Comparison of ENCODE assay signal across 1 cellular context in the genomic region with DNA sequence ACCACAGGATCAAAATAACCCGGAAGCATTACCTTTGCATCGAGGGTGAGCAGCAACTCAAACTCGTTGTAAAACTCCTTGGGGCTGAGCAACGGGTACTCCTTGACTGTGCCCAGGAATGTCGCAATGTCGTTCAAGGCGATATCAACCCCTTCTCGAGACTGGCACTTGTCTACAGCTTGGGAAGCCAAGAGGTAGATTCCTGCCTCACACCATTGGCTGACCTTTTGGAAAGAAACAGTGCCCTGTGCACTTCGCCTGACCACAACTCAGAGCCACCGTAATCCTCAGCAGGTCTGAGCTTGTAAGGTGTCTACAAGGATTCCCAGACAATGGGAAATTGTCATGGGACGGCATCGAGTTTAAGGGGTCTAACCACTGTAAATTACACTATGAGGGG.
TF ChIP-seq lines count a peak whose summit lies in the region.

No MANE protein-coding gene starts in this region.

TF ChIP-seq in HepG2, 621 proteins besides CTCF, POLR2A, EP300 and RAD21:
- TF ChIP-seq YEATS4 (CRISPR knock-in tag; IDR thresholded peaks at IDR 0.05; ENCODE audit: borderline replicate concordance) = no peak
- TF ChIP-seq ISL2 (CRISPR knock-in tag; IDR thresholded peaks at IDR 0.05) = no peak
- peak; percentile 47; the same call in 1 of the 2 replicates for TF ChIP-seq CEBPB (IDR thresholded peaks at IDR 0.05; ENCODE audit: borderline replicate concordance, low read depth, low read length)
- TF ChIP-seq, protein P1, sequence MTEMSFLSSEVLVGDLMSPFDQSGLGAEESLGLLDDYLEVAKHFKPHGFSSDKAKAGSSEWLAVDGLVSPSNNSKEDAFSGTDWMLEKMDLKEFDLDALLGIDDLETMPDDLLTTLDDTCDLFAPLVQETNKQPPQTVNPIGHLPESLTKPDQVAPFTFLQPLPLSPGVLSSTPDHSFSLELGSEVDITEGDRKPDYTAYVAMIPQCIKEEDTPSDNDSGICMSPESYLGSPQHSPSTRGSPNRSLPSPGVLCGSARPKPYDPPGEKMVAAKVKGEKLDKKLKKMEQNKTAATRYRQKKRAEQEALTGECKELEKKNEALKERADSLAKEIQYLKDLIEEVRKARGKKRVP (CRISPR knock-in tag; IDR thresholded peaks at IDR 0.05) = no peak
- TF ChIP-seq ZNF598 (CRISPR knock-in tag; IDR thresholded peaks at IDR 0.05; ENCODE audit: borderline replicate concordance) = no peak
